In the genomic region with DNA sequence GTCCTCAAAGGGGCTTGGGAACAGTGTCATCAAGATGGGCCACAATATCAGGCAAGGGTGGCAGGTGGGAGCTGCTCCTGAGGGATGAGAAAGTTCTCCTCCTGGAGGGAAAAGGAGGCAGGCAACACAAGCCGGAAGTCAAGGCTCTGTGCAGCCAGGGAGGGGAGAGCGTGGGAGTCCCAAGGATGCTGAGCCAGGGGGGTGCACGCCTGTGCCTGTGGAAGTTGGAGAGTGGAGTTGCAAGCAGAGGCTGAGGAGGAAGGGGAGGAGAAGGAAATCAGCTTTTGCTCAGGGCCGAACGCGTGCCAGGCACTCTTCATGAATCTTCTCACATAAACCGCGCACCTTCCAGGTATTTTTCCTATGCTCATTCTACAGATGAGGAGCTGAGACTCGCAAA, we compare ENCODE assay signal across 1 cellular context.
TF ChIP-seq lines count a peak whose summit lies in the region.

No MANE protein-coding gene starts in this region.

TF ChIP-seq in WTC11, 78 proteins besides CTCF, POLR2A, EP300 and RAD21 (continued from another document):
- TF ChIP-seq, protein P1, sequence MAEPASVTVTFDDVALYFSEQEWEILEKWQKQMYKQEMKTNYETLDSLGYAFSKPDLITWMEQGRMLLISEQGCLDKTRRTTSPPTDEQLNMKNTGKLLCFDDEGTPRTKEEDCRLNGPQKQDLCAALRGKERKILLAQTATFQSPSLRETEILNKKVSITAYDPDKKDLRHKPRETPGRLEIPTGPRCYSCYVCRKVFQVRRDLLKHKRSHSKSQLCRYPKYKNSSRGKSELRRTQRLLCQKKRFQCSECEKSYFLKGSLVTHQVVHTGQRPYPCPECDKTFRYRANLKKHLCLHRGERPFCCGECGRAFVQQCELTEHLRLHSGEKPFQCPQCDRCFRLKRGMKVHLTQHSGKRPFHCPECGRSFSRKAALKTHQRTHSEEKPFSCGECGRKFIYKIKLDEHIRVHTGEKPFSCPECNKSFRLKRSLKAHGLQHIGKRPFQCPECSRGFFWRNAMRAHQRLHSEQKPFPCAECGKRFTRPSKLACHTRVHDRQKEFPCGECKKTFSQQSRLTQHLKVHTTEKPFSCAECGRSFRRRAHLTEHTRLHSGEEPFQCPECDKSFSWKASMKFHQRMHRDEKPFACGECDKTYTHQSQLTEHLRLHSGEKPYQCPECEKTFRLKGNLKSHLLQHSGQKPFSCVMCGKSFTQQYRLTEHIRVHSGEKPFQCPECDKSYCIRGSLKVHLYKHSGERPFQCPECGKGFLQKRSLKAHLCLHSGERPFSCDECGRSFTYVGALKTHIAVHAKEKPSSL (CRISPR knock-in tag; conservative IDR thresholded peaks at IDR 0.05), result no peak
- TF ChIP-seq, protein P2, sequence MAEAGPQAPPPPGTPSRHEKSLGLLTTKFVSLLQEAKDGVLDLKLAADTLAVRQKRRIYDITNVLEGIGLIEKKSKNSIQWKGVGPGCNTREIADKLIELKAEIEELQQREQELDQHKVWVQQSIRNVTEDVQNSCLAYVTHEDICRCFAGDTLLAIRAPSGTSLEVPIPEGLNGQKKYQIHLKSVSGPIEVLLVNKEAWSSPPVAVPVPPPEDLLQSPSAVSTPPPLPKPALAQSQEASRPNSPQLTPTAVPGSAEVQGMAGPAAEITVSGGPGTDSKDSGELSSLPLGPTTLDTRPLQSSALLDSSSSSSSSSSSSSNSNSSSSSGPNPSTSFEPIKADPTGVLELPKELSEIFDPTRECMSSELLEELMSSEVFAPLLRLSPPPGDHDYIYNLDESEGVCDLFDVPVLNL (CRISPR knock-in tag; IDR thresholded peaks at IDR 0.05; ENCODE audit: borderline replicate concordance, low read depth), result no peak
- TF ChIP-seq EMX1 (CRISPR knock-in tag; IDR thresholded peaks at IDR 0.05), result no peak
